ENCODE assay signal across 17 cellular contexts in genomic region chr10:29946614-29946952, GRCh38.
DNase-seq lines count a peak whose midpoint lies in the region; ATAC-seq, FAIRE-seq and TF ChIP-seq lines count a peak whose summit lies in the region.
"Had no signal": no experiment of that assay in that cellular context is flagged by ENCODE, and none has a peak within 500 bp of the region (broad histone marks: within the 10 kb centered on the region; RNA-seq: fewer than 3 reads in every experiment).

No MANE protein-coding gene starts in this region.

- H3K36me3 ChIP-seq in adrenal gland (replicated peaks in 1 of 2) (no peaks in the 10 kb centered on the region), endothelial cell of umbilical vein (ENCODE audit: control insufficient read depth in 2 of 2, extremely low read depth in 1 of 2, insufficient read depth in 2 of 2, low read length in 2 of 2) (no peaks in the 10 kb centered on the region), neural progenitor cell (no peaks in the 10 kb centered on the region), thoracic aorta (no peaks in the 10 kb centered on the region)
- H3K36me3 ChIP-seq: BLaER1 had no signal

- H3K4me3 Mint-ChIP-seq in neural progenitor cell (no peak overlapping the region), Calu3 (ENCODE audit: low read depth, unreplicated experiment) (no peak overlapping the region)
- H3K4me3 Mint-ChIP-seq: activated naive CD4-positive, alpha-beta T cell treated with anti-CD3 and anti-CD28 coated beads, Interleukin-2, amount 10 ng/mL, durations not matched to agents 7 days and 5 days; T-helper 1 cell treated with Interleukin-12 subunit alpha and Interleukin-12 subunit beta and Interleukin-4 antibody, amounts not matched to agents 30 μg/mL and 1 μg/mL, for 36 hours had no signal

- H4K20me1 ChIP-seq in endothelial cell of umbilical vein (replicated peaks; ENCODE audit: control insufficient read depth, extremely low read depth, insufficient read depth, low read length) (no peaks in the 10 kb centered on the region), neural progenitor cell (ENCODE audit: low read depth) (no peaks in the 10 kb centered on the region)
- H4K20me1 ChIP-seq: BLaER1 had no signal

- H3K9me3 Mint-ChIP-seq in neural progenitor cell (no peaks in the 10 kb centered on the region), Calu3 (ENCODE audit: low read depth, unreplicated experiment) (no peaks in the 10 kb centered on the region)
- H3K9me3 Mint-ChIP-seq: activated naive CD4-positive, alpha-beta T cell treated with anti-CD3 and anti-CD28 coated beads, Interleukin-2, amount 10 ng/mL, durations not matched to agents 7 days and 5 days; T-helper 1 cell treated with Interleukin-12 subunit alpha and Interleukin-12 subunit beta and Interleukin-4 antibody, amounts not matched to agents 30 μg/mL and 1 μg/mL, for 36 hours had no signal

- H3K4me3 ChIP-seq in adrenal gland (no peak overlapping the region), endothelial cell of umbilical vein (replicated peaks in 1 of 3; ENCODE audit: insufficient read depth in 1 of 3, low read depth in 1 of 3, low read length in 3 of 3) (no peak overlapping the region), neural progenitor cell (no peak overlapping the region), thoracic aorta (no peak overlapping the region)
- H3K4me3 ChIP-seq: BLaER1 had no signal

- POLR2A ChIA-PET in endothelial cell of umbilical vein (lab: Charles Lee) = no interaction called here

- H3K27ac Mint-ChIP-seq in neural progenitor cell = no peak overlapping the region
- H3K27ac Mint-ChIP-seq in Calu3 (ENCODE audit: unreplicated experiment) = no peak overlapping the region
- H3K27ac Mint-ChIP-seq: activated naive CD4-positive, alpha-beta T cell treated with anti-CD3 and anti-CD28 coated beads, Interleukin-2, amount 10 ng/mL, durations not matched to agents 7 days and 5 days; T-helper 1 cell treated with Interleukin-12 subunit alpha and Interleukin-12 subunit beta and Interleukin-4 antibody, amounts not matched to agents 30 μg/mL and 1 μg/mL, for 36 hours had no signal

- no peaks in the 10 kb centered on the region for H3K36me3 Mint-ChIP-seq in neural progenitor cell
- peaks cover 4% of the 10 kb centered on the region for H3K36me3 Mint-ChIP-seq in Calu3 (ENCODE audit: insufficient read depth, unreplicated experiment)
- H3K36me3 Mint-ChIP-seq: activated naive CD4-positive, alpha-beta T cell treated with anti-CD3 and anti-CD28 coated beads, Interleukin-2, amount 10 ng/mL, durations not matched to agents 7 days and 5 days had no signal

- H3K27me3 Mint-ChIP-seq in neural progenitor cell (ENCODE audit: insufficient read depth, low read depth) (peaks cover 5% of the 10 kb centered on the region), Calu3 (ENCODE audit: unreplicated experiment) (no peaks in the 10 kb centered on the region)
- H3K27me3 Mint-ChIP-seq: activated naive CD4-positive, alpha-beta T cell treated with anti-CD3 and anti-CD28 coated beads, Interleukin-2, amount 10 ng/mL, durations not matched to agents 7 days and 5 days had no signal

- peak; percentile 37 for FAIRE-seq in endothelial cell of umbilical vein (lab: Jason Lieb, UNC)
- FAIRE-seq: islet of Langerhans had no signal

- H3K27me3 ChIP-seq in adrenal gland = no peaks in the 10 kb centered on the region
- no peaks in the 10 kb centered on the region for H3K27me3 ChIP-seq in endothelial cell of umbilical vein (ENCODE audit: control insufficient read depth in 2 of 2, insufficient read depth in 2 of 2, low read length in 2 of 2)
- no peaks in the 10 kb centered on the region for H3K27me3 ChIP-seq in neural progenitor cell
- H3K27me3 ChIP-seq in thoracic aorta (replicated peaks; ENCODE audit: insufficient read depth) = no peaks in the 10 kb centered on the region
- H3K27me3 ChIP-seq: BLaER1 had no signal

- intact Hi-C loops in adrenal gland (cut with DNase I) (no loop called here), endothelial cell of umbilical vein (cut with micrococcal nuclease) (no loop called here), sciatic nerve (cut with DNase I) (no loop called here), Calu3 (cut with micrococcal nuclease; ENCODE audit: unreplicated experiment) (loop anchor here (5.0 kb wide), 1 partner anchor 56 kb away; no protein-coding TSS in a partner anchor)

- TF ChIP-seq POLR2A in adrenal gland (IDR thresholded peaks at IDR 0.05) = no peak
- no peak for TF ChIP-seq POLR2A in endothelial cell of umbilical vein (IDR thresholded peaks at IDR 0.05; ENCODE audit: low read depth, low read length)

- H3K79me2 ChIP-seq in endothelial cell of umbilical vein (ENCODE audit: control insufficient read depth, insufficient read depth, low read length) (no peaks in the 10 kb centered on the region), neural progenitor cell (ENCODE audit: low read depth) (no peaks in the 10 kb centered on the region)

- no peak for TF ChIP-seq CTCF in adrenal gland (IDR thresholded peaks at IDR 0.05)
- no peak for TF ChIP-seq CTCF in endothelial cell of umbilical vein (IDR thresholded peaks at IDR 0.05; ENCODE audit: extremely low read depth in 1 of 2, insufficient read depth in 1 of 2, low read depth in 1 of 2, low read length in 2 of 2)
- no peak for TF ChIP-seq CTCF in neural progenitor cell (IDR thresholded peaks at IDR 0.05)
- TF ChIP-seq CTCF in thoracic aorta (IDR thresholded peaks at IDR 0.05) = no peak
- TF ChIP-seq CTCF in Calu3 (IDR thresholded peaks at IDR 0.05; ENCODE audit: unreplicated experiment) = no peak

- H2AFZ ChIP-seq in endothelial cell of umbilical vein (ENCODE audit: low read depth, low read length) (peak overlapping the region; percentile 76), neural progenitor cell (replicated peaks) (peak overlapping the region; percentile 73)

- ATAC-seq in thoracic aorta (ENCODE audit: insufficient number of reproducible peaks, low FRiP score, low read depth) (no peak), sciatic nerve (no peak), HG02798 (IDR thresholded peaks at IDR 0.05; ENCODE audit: poor library complexity, unreplicated experiment) (no peak)

- H3K9me1 ChIP-seq in endothelial cell of umbilical vein (replicated peaks; ENCODE audit: control insufficient read depth, extremely low read depth, insufficient read depth, low read length) = no peaks in the 10 kb centered on the region

- H3K4me1 Mint-ChIP-seq in neural progenitor cell = peaks cover 12% of the 10 kb centered on the region
- H3K4me1 Mint-ChIP-seq in Calu3 (ENCODE audit: low read depth, unreplicated experiment) = peaks cover 40% of the 10 kb centered on the region
- H3K4me1 Mint-ChIP-seq: activated naive CD4-positive, alpha-beta T cell treated with anti-CD3 and anti-CD28 coated beads, Interleukin-2, amount 10 ng/mL, durations not matched to agents 7 days and 5 days had no signal

- H3K4me1 ChIP-seq in adrenal gland (replicated peaks in 1 of 2) (peaks cover 12 to 42% of the 10 kb centered on the region in 2 donors), endothelial cell of umbilical vein (ENCODE audit: control insufficient read depth, extremely low read depth, insufficient read depth, low read length) (peaks cover 45% of the 10 kb centered on the region), neural progenitor cell (peaks cover 9% of the 10 kb centered on the region), thoracic aorta (ENCODE audit: control insufficient read depth in 1 of 2, low read depth in 2 of 2) (peaks cover 28 to 62% of the 10 kb centered on the region in 2 donors)

- dilution Hi-C loops in endothelial cell of umbilical vein (cut with MboI; ENCODE audit: extremely low pct_ligation_motif_present, low sequenced_read_pairs) = no loop called here

- H3K4me2 ChIP-seq in endothelial cell of umbilical vein (ENCODE audit: insufficient read depth, low read length) (no peak overlapping the region), neural progenitor cell (no peak overlapping the region)
- H3K4me2 ChIP-seq: BLaER1 had no signal

- no peaks in the 10 kb centered on the region for H3K9me3 ChIP-seq in adrenal gland (replicated peaks in 1 of 3)
- no peaks in the 10 kb centered on the region for H3K9me3 ChIP-seq in endothelial cell of umbilical vein (replicated peaks; ENCODE audit: control insufficient read depth, insufficient read depth, low read length)
- H3K9me3 ChIP-seq in neural progenitor cell (ENCODE audit: low read depth) = no peaks in the 10 kb centered on the region
- H3K9me3 ChIP-seq in thoracic aorta = no peaks in the 10 kb centered on the region
- H3K9me3 ChIP-seq: BLaER1 had no signal

- 84 to 91% (median 88%) methylated on average over 3 of the region's 3 CpGs for WGBS in adrenal gland, 4 donors

- CTCF ChIA-PET in endothelial cell of umbilical vein (lab: Charles Lee) (interaction anchor here (1.0 to 3.4 kb wide), 4 partner anchors 51 to 227 kb away, joined by 3 to 13 read pairs (median 4); no protein-coding TSS in a partner anchor), Calu3 (lab: Charles Lee) (interaction anchor here (0.8 to 1.3 kb wide), 2 partner anchors 21 to 84 kb away, joined by 3 to 5 read pairs; no protein-coding TSS in a partner anchor)

- BruUV-seq in endothelial cell of umbilical vein (replicated peaks; lab: Mats Ljungman, UMichigan) (no TSS peak), Calu3 (replicated peaks; lab: Mats Ljungman, UMichigan) (no TSS peak)

- DNase-seq in adrenal gland = no peak
- DNase-seq in endothelial cell of umbilical vein (ENCODE audit: low read depth, low spot score) = no peak
- no peak for DNase-seq in neural progenitor cell (ENCODE audit: low spot score)
- DNase-seq in thoracic aorta (ENCODE audit: low spot score) = no peak
- no peak for DNase-seq in sciatic nerve (ENCODE audit: low spot score)
- no peak for DNase-seq in Calu3
- DNase-seq in activated CD4-positive, alpha-beta T cell treated with anti-CD3 and anti-CD28 coated beads, Interleukin-2, amount 50 U/mL, for 48 hours = no peak
- DNase-seq: activated CD8-positive, alpha-beta memory T cell treated with anti-CD3 and anti-CD28 coated beads, Interleukin-2, amount 50 U/mL, for 48 hours; activated naive CD4-positive, alpha-beta T cell treated with anti-CD3 and anti-CD28 coated beads, Interleukin-2, amount 10 ng/mL, durations not matched to agents 7 days and 5 days; central memory CD4-positive, alpha-beta T cell; NCI-H774; RPMI8226; stimulated activated CD4-positive, alpha-beta T cell treated with anti-CD3 and anti-CD28 coated beads, Interleukin-2, amount 100 ng/mL, for 48 hours had no signal

- no peaks in the 10 kb centered on the region for H3F3A ChIP-seq in neural progenitor cell (ENCODE audit: low read depth)

- peak overlapping the region in 4 of 5 donors; percentile 12 to 89 (median 52) for H3K27ac ChIP-seq in adrenal gland
- H3K27ac ChIP-seq in endothelial cell of umbilical vein (ENCODE audit: insufficient read depth, low read depth, low read length) = peak overlapping the region; percentile 33
- H3K27ac ChIP-seq in neural progenitor cell = no peak overlapping the region
- peak overlapping the region; percentile 95 to 98 for H3K27ac ChIP-seq in thoracic aorta
- H3K27ac ChIP-seq: BLaER1 had no signal

- H3K9ac ChIP-seq in endothelial cell of umbilical vein (replicated peaks; ENCODE audit: extremely low read depth, insufficient read depth, low read length) (no peak overlapping the region), neural progenitor cell (no peak overlapping the region)
- H3K9ac ChIP-seq: BLaER1 had no signal

TF ChIP-seq in endothelial cell of umbilical vein, 7 proteins besides CTCF, POLR2A, EP300 and RAD21 (continues in another document):
- TF ChIP-seq FOS (IDR thresholded peaks at IDR 0.05; ENCODE audit: borderline replicate concordance, insufficient read depth, low read length) = no peak
